In genomic region chr1:236020359-236021000, GRCh38 we compare ENCODE assay signal across 17 cellular contexts. TPM values are rescaled to one million over a fixed set of nuclear protein-coding genes. Genes with fewer than 3 reads are reported as not detected.
DNase-seq lines count a peak whose midpoint lies in the region; ATAC-seq and TF ChIP-seq lines count a peak whose summit lies in the region.
"Had no signal": no experiment of that assay in that cellular context is flagged by ENCODE, and none has a peak within 500 bp of the region (broad histone marks: within the 10 kb centered on the region; RNA-seq: fewer than 3 reads in every experiment).

No MANE protein-coding gene starts in this region.

- H3K4me3 Mint-ChIP-seq in osteocyte (ENCODE audit: unreplicated experiment) (no peak overlapping the region), T-cell (no peak overlapping the region)
- H3K4me3 Mint-ChIP-seq: CD4-positive, CD25-positive, alpha-beta regulatory T cell; IgD-negative memory B cell; stimulated activated naive B cell treated with anti-CD40 and anti-IgM and Interleukin-4, amounts not matched to agents 10 μg/mL and 1 μg/mL and 100 μg/mL, for 72 hours had no signal

- no peaks in the 10 kb centered on the region for H3K9me3 ChIP-seq in spleen
- H3K9me3 ChIP-seq: neutrophil had no signal

- TF ChIP-seq POLR2A in spleen (IDR thresholded peaks at IDR 0.05) = no peak

- H3K4me3 ChIP-seq in astrocyte of the spinal cord (ENCODE audit: low read depth, low read length) (no peak overlapping the region), spleen (no peak overlapping the region)
- H3K4me3 ChIP-seq: cardiac muscle cell, SK-N-MC had no signal

- CTCF ChIA-PET in T-cell (lab: Charles Lee) = no interaction called here

- H3K36me3 Mint-ChIP-seq in osteocyte (ENCODE audit: unreplicated experiment) (peaks cover 48% of the 10 kb centered on the region), T-cell (no peaks in the 10 kb centered on the region)
- H3K36me3 Mint-ChIP-seq: CD4-positive, CD25-positive, alpha-beta regulatory T cell; IgD-negative memory B cell; stimulated activated naive B cell treated with anti-CD40 and anti-IgM and Interleukin-4, amounts not matched to agents 10 μg/mL and 1 μg/mL and 100 μg/mL, for 72 hours had no signal

- peaks cover 0 to 45% (median 5%) of the 10 kb centered on the region in 6 donors for H3K36me3 ChIP-seq in spleen
- H3K36me3 ChIP-seq: neutrophil had no signal

- H3K4me1 Mint-ChIP-seq in osteocyte (ENCODE audit: unreplicated experiment) (peaks cover 24% of the 10 kb centered on the region), T-cell (peaks cover 0 to 1% (median 0%) of the 10 kb centered on the region in 3 donors)
- H3K4me1 Mint-ChIP-seq: stimulated activated naive B cell treated with anti-CD40 and anti-IgM and Interleukin-4, amounts not matched to agents 10 μg/mL and 1 μg/mL and 100 μg/mL, for 72 hours had no signal

- peak overlapping the region; percentile 5 to 76 (median 40) for H3K27ac ChIP-seq in spleen
- H3K27ac ChIP-seq: cardiac muscle cell, neutrophil had no signal

- H3K27me3 Mint-ChIP-seq in osteocyte (ENCODE audit: unreplicated experiment) (no peaks in the 10 kb centered on the region), T-cell (peaks cover 0 to 4% of the 10 kb centered on the region in 2 donors)

- POLR2A ChIA-PET in T-cell (lab: Charles Lee) = no interaction called here

- WGBS in spleen, 5 donors = 83 to 94% (median 89%) methylated on average over 14 of the region's 14 CpGs

- TF ChIP-seq CTCF in astrocyte of the spinal cord (IDR thresholded peaks at IDR 0.05; ENCODE audit: low read depth, low read length) = no peak
- TF ChIP-seq CTCF in spleen (IDR thresholded peaks at IDR 0.05 in 8 of 11, conservative IDR thresholded peaks at IDR 0.05 in 3 of 11) = no peak
- no peak for TF ChIP-seq CTCF in osteocyte (IDR thresholded peaks at IDR 0.05)

- peak; percentile 83 for DNase-seq in GM04503 (ENCODE audit: low read depth)
- DNase-seq in astrocyte of the spinal cord (ENCODE audit: low read depth, low spot score) = peak; percentile 28
- DNase-seq in left kidney (ENCODE audit: low read depth, low spot score) = peak; percentile 69
- DNase-seq in spleen = no peak
- no peak for DNase-seq in posterior cingulate gyrus
- DNase-seq in osteocyte (ENCODE audit: extremely low spot score, unreplicated experiment) = no peak
- DNase-seq in T-cell = no peak
- DNase-seq: activated CD4-positive, CD25-positive, alpha-beta regulatory T cell; CD4-positive, CD25-positive, alpha-beta regulatory T cell; NCI-H1694 treated with DMSO at 0.1 percent for 48 hours; stimulated activated CD4-positive, alpha-beta T cell treated with anti-CD3 and anti-CD28 coated beads, Interleukin-1b, Interleukin-23, amount 100 ng/mL, for 48 hours; stimulated activated naive B cell treated with anti-CD40 and anti-IgM and Interleukin-4, amounts not matched to agents 10 μg/mL and 1 μg/mL and 100 μg/mL, for 72 hours had no signal

- intact Hi-C loops in spleen (cut with DNase I; ENCODE audit: low total_unique reads) = no loop called here
- intact Hi-C loops in posterior cingulate gyrus (cut with DNase I) = no loop called here

- H3K9me3 Mint-ChIP-seq in osteocyte (ENCODE audit: unreplicated experiment) = no peaks in the 10 kb centered on the region
- no peaks in the 10 kb centered on the region for H3K9me3 Mint-ChIP-seq in T-cell
- H3K9me3 Mint-ChIP-seq: CD4-positive, CD25-positive, alpha-beta regulatory T cell; IgD-negative memory B cell; stimulated activated naive B cell treated with anti-CD40 and anti-IgM and Interleukin-4, amounts not matched to agents 10 μg/mL and 1 μg/mL and 100 μg/mL, for 72 hours had no signal

- H3K27me3 ChIP-seq in spleen (replicated peaks in 1 of 7) = no peaks in the 10 kb centered on the region
- H3K27me3 ChIP-seq: cardiac muscle cell, neutrophil had no signal

- H3K27ac Mint-ChIP-seq in osteocyte (ENCODE audit: unreplicated experiment) (no peak overlapping the region), T-cell (no peak overlapping the region)
- H3K27ac Mint-ChIP-seq: CD4-positive, CD25-positive, alpha-beta regulatory T cell; IgD-negative memory B cell; stimulated activated naive B cell treated with anti-CD40 and anti-IgM and Interleukin-4, amounts not matched to agents 10 μg/mL and 1 μg/mL and 100 μg/mL, for 72 hours had no signal

- in situ Hi-C loops in astrocyte of the spinal cord (cut with HindIII; ENCODE audit: low sequenced_read_pairs) = no loop called here

- ATAC-seq in HG02852 (IDR thresholded peaks at IDR 0.05; ENCODE audit: unreplicated experiment) = no peak
- ATAC-seq in T-cell (replicated peaks in 1 of 4) = no peak
- ATAC-seq: stimulated activated naive B cell treated with anti-CD40 and anti-IgM and Interleukin-4, amounts not matched to agents 10 μg/mL and 1 μg/mL and 100 μg/mL, for 72 hours had no signal

- H3K4me1 ChIP-seq in spleen = peaks cover 0 to 24% (median 0%) of the 10 kb centered on the region in 6 donors

RNA-seq across cellular contexts. Expression of gene NID1, which starts 44.4 kb away (rescaled TPM):
- 100 to 1,000 TPM in 5 of 7 donors, 10 to 100 TPM in 2; 48.1 to 178 (median 101) TPM for total RNA-seq in spleen
- polyA plus RNA-seq in spleen = 10 to 100 TPM in 2 of 3 donors, 1 to 10 TPM in 1; 6.8 to 13.3 (median 12.9) TPM
- total RNA-seq in osteocyte = 142 and 149 TPM in 2 replicates
- total RNA-seq in T-cell = under 1 TPM in 4 of 5 donors, not detected in 1; 0.05 to 0.50 (median 0.34) TPM
- polyA plus RNA-seq: CD4-positive, CD25-positive, alpha-beta regulatory T cell; IgD-negative memory B cell had no signal

Comparison
In these comparisons a context has a peak if more than half of its experiments do, and no peak if none do; other contexts are left out.
1. DNase-seq: peak in GM04503 (single experiment), astrocyte of the spinal cord (single experiment) and left kidney (single experiment); none in spleen (single experiment), posterior cingulate gyrus (0 of 10), osteocyte (single experiment) and T-cell (0 of 34).
2. RNA of gene NID1, which starts 44.4 kb away (total RNA-seq): 142 to 149 TPM in osteocyte and 48.1 to 178 TPM in spleen; 0.05 to 0.50 TPM in T-cell; every median in the first group is over 10 times any median in the second.